ENCODE assay signal across 1 cellular context in genomic region chr7:122743211-122743610, GRCh38.
TF ChIP-seq lines count a peak whose summit lies in the region.

No MANE protein-coding gene starts in this region.

TF ChIP-seq in GM23338, 12 proteins besides CTCF, POLR2A, EP300 and RAD21 (continued from another document):
- no peak for TF ChIP-seq REST (IDR thresholded peaks at IDR 0.05; ENCODE audit: unreplicated experiment)
- TF ChIP-seq ZNF331 (CRISPR knock-in tag; IDR thresholded peaks at IDR 0.05; ENCODE audit: low read depth) = no peak
- TF ChIP-seq CREB1 (CRISPR knock-in tag; IDR thresholded peaks at IDR 0.05; ENCODE audit: low read depth) = no peak
- no peak for TF ChIP-seq NANOG (IDR thresholded peaks at IDR 0.05; ENCODE audit: borderline replicate concordance)
- TF ChIP-seq EZH2 (IDR thresholded peaks at IDR 0.05; ENCODE audit: low read depth, unreplicated experiment) = no peak
